Comparison of ENCODE assay signal across 13 cellular contexts in genomic region chr4:169582203-169582602, GRCh38. TPM values are rescaled to one million over a fixed set of nuclear protein-coding genes. Genes with fewer than 3 reads are reported as not detected.
DNase-seq lines count a peak whose midpoint lies in the region; ATAC-seq and TF ChIP-seq lines count a peak whose summit lies in the region.
"Had no signal": no experiment of that assay in that cellular context is flagged by ENCODE, and none has a peak within 500 bp of the region (broad histone marks: within the 10 kb centered on the region; RNA-seq: fewer than 3 reads in every experiment).

No MANE protein-coding gene starts in this region.

- H3K9me3 Mint-ChIP-seq in activated CD4-positive, alpha-beta memory T cell treated with anti-CD3 and anti-CD28 coated beads, Interleukin-2, amount 10 ng/mL, durations not matched to agents 7 days and 5 days, result no peaks in the 10 kb centered on the region
- H3K9me3 Mint-ChIP-seq in activated CD4-positive, alpha-beta memory T cell treated with anti-CD3 and anti-CD28 coated beads for 36 hours, result no peaks in the 10 kb centered on the region
- H3K9me3 Mint-ChIP-seq in chondrocyte (ENCODE audit: low read depth) (no peaks in the 10 kb centered on the region), endothelial cell (ENCODE audit: unreplicated experiment) (no peaks in the 10 kb centered on the region)
- H3K9me3 Mint-ChIP-seq: activated CD8-positive, alpha-beta T cell treated with anti-CD3 and anti-CD28 coated beads for 36 hours; memory B cell had no signal

- no peak for TF ChIP-seq EP300 in tibial nerve (IDR thresholded peaks at IDR 0.05)

- peak overlapping the region; percentile 59 to 83 (median 72) for H3K27ac ChIP-seq in tibial nerve
- H3K27ac ChIP-seq: tibial artery had no signal

- H3K4me3 ChIP-seq in tibial nerve, result no peak overlapping the region
- H3K4me3 ChIP-seq: tibial artery had no signal

- peaks cover 7% of the 10 kb centered on the region for H3K4me1 Mint-ChIP-seq in activated CD4-positive, alpha-beta memory T cell treated with anti-CD3 and anti-CD28 coated beads, Interleukin-2, amount 10 ng/mL, durations not matched to agents 7 days and 5 days
- H3K4me1 Mint-ChIP-seq in activated CD4-positive, alpha-beta memory T cell treated with anti-CD3 and anti-CD28 coated beads for 36 hours (ENCODE audit: low read depth), result no peaks in the 10 kb centered on the region
- H3K4me1 Mint-ChIP-seq in chondrocyte (ENCODE audit: low read depth), result peaks cover 11% of the 10 kb centered on the region
- no peaks in the 10 kb centered on the region for H3K4me1 Mint-ChIP-seq in endothelial cell (ENCODE audit: unreplicated experiment)
- H3K4me1 Mint-ChIP-seq: memory B cell had no signal

- ATAC-seq in GM21717 (IDR thresholded peaks at IDR 0.05; ENCODE audit: unreplicated experiment) (peak; percentile 94), HG03175 (IDR thresholded peaks at IDR 0.05; ENCODE audit: unreplicated experiment) (peak; percentile 70)
- ATAC-seq: activated CD8-positive, alpha-beta T cell treated with anti-CD3 and anti-CD28 coated beads for 36 hours had no signal

- DNase-seq in activated CD4-positive, alpha-beta memory T cell treated with anti-CD3 and anti-CD28 coated beads, Interleukin-2, amount 10 ng/mL, durations not matched to agents 7 days and 5 days, result no peak
- DNase-seq in activated CD4-positive, alpha-beta memory T cell treated with anti-CD3 and anti-CD28 coated beads for 36 hours, result no peak
- DNase-seq in tibial nerve (ENCODE audit: low spot score in 2 of 2) (no peak), chondrocyte (ENCODE audit: low spot score) (no peak), endothelial cell (ENCODE audit: low spot score) (no peak), kidney tubule cell (ENCODE audit: low spot score) (no peak)
- DNase-seq: 8988T; activated CD8-positive, alpha-beta T cell treated with anti-CD3 and anti-CD28 coated beads for 36 hours; NCI-H187 treated with DMSO at 0.1 percent for 48 hours; tibial artery had no signal

- no peaks in the 10 kb centered on the region for H3K27me3 ChIP-seq in tibial nerve
- H3K27me3 ChIP-seq: tibial artery had no signal

- POLR2A ChIA-PET in activated CD4-positive, alpha-beta memory T cell treated with anti-CD3 and anti-CD28 coated beads, Interleukin-2, amount 10 ng/mL, durations not matched to agents 7 days and 5 days (lab: Charles Lee), result no interaction called here
- POLR2A ChIA-PET in activated CD4-positive, alpha-beta memory T cell treated with anti-CD3 and anti-CD28 coated beads for 36 hours (lab: Charles Lee), result no interaction called here

- 78 to 81% methylated on average over 2 of the region's 2 CpGs for WGBS in tibial nerve, 2 donors

- H3K9me3 ChIP-seq in tibial nerve, result no peaks in the 10 kb centered on the region
- H3K9me3 ChIP-seq: tibial artery had no signal

- H3K4me1 ChIP-seq in tibial nerve, result peaks cover 0 to 21% (median 9%) of the 10 kb centered on the region in 4 donors
- H3K4me1 ChIP-seq: tibial artery had no signal

- H3K36me3 ChIP-seq in tibial nerve, result peaks cover 0 to 32% (median 0%) of the 10 kb centered on the region in 3 donors

- CTCF ChIA-PET in activated CD4-positive, alpha-beta memory T cell treated with anti-CD3 and anti-CD28 coated beads, Interleukin-2, amount 10 ng/mL, durations not matched to agents 7 days and 5 days (lab: Charles Lee), result no interaction called here
- CTCF ChIA-PET in activated CD4-positive, alpha-beta memory T cell treated with anti-CD3 and anti-CD28 coated beads for 36 hours (lab: Charles Lee), result no interaction called here

- peaks cover 12% of the 10 kb centered on the region for H3K36me3 Mint-ChIP-seq in activated CD4-positive, alpha-beta memory T cell treated with anti-CD3 and anti-CD28 coated beads, Interleukin-2, amount 10 ng/mL, durations not matched to agents 7 days and 5 days (ENCODE audit: low read depth)
- peaks cover 13% of the 10 kb centered on the region for H3K36me3 Mint-ChIP-seq in activated CD4-positive, alpha-beta memory T cell treated with anti-CD3 and anti-CD28 coated beads for 36 hours
- H3K36me3 Mint-ChIP-seq in chondrocyte (ENCODE audit: low read depth) (peaks cover 9% of the 10 kb centered on the region), endothelial cell (ENCODE audit: low read depth, unreplicated experiment) (no peaks in the 10 kb centered on the region)

- no peak for TF ChIP-seq CTCF in tibial nerve (IDR thresholded peaks at IDR 0.05)
- TF ChIP-seq CTCF in chondrocyte (IDR thresholded peaks at IDR 0.05), result no peak
- no peak for TF ChIP-seq CTCF in endothelial cell (IDR thresholded peaks at IDR 0.05; ENCODE audit: unreplicated experiment)

- intact Hi-C loops in activated CD4-positive, alpha-beta memory T cell treated with anti-CD3 and anti-CD28 coated beads for 36 hours (cut with micrococcal nuclease), result no loop called here

- peak overlapping the region; percentile 17 for H3K27ac Mint-ChIP-seq in activated CD4-positive, alpha-beta memory T cell treated with anti-CD3 and anti-CD28 coated beads, Interleukin-2, amount 10 ng/mL, durations not matched to agents 7 days and 5 days
- H3K27ac Mint-ChIP-seq in activated CD4-positive, alpha-beta memory T cell treated with anti-CD3 and anti-CD28 coated beads for 36 hours, result no peak overlapping the region
- H3K27ac Mint-ChIP-seq in chondrocyte (ENCODE audit: unreplicated experiment) (no peak overlapping the region), endothelial cell (ENCODE audit: unreplicated experiment) (no peak overlapping the region)
- H3K27ac Mint-ChIP-seq: activated CD8-positive, alpha-beta T cell treated with anti-CD3 and anti-CD28 coated beads for 36 hours; memory B cell had no signal

- TF ChIP-seq POLR2A in tibial nerve (IDR thresholded peaks at IDR 0.05), result no peak

- no peaks in the 10 kb centered on the region for H3K27me3 Mint-ChIP-seq in activated CD4-positive, alpha-beta memory T cell treated with anti-CD3 and anti-CD28 coated beads, Interleukin-2, amount 10 ng/mL, durations not matched to agents 7 days and 5 days
- H3K27me3 Mint-ChIP-seq in activated CD4-positive, alpha-beta memory T cell treated with anti-CD3 and anti-CD28 coated beads for 36 hours, result no peaks in the 10 kb centered on the region
- H3K27me3 Mint-ChIP-seq in chondrocyte (ENCODE audit: low read depth), result no peaks in the 10 kb centered on the region
- no peaks in the 10 kb centered on the region for H3K27me3 Mint-ChIP-seq in endothelial cell (ENCODE audit: unreplicated experiment)
- H3K27me3 Mint-ChIP-seq: activated CD8-positive, alpha-beta T cell treated with anti-CD3 and anti-CD28 coated beads for 36 hours; memory B cell had no signal

- H3K4me3 Mint-ChIP-seq in activated CD4-positive, alpha-beta memory T cell treated with anti-CD3 and anti-CD28 coated beads, Interleukin-2, amount 10 ng/mL, durations not matched to agents 7 days and 5 days, result no peak overlapping the region
- H3K4me3 Mint-ChIP-seq in activated CD4-positive, alpha-beta memory T cell treated with anti-CD3 and anti-CD28 coated beads for 36 hours, result no peak overlapping the region
- H3K4me3 Mint-ChIP-seq in chondrocyte (ENCODE audit: unreplicated experiment), result no peak overlapping the region
- H3K4me3 Mint-ChIP-seq in endothelial cell (ENCODE audit: unreplicated experiment), result no peak overlapping the region
- H3K4me3 Mint-ChIP-seq: activated CD8-positive, alpha-beta T cell treated with anti-CD3 and anti-CD28 coated beads for 36 hours; memory B cell had no signal

RNA-seq across cellular contexts. Expression of gene NEK1, which starts 30.2 kb away (rescaled TPM):
- 10 to 100 TPM; 14.6 to 14.8 TPM for total RNA-seq in activated CD4-positive, alpha-beta memory T cell treated with anti-CD3 and anti-CD28 coated beads, Interleukin-2, amount 10 ng/mL, durations not matched to agents 7 days and 5 days
- total RNA-seq in activated CD4-positive, alpha-beta memory T cell treated with anti-CD3 and anti-CD28 coated beads for 36 hours, result 10 to 100 TPM; 10.7 to 11.4 TPM
- total RNA-seq in tibial nerve (100 to 1,000 TPM in 1 of 4 donors, 10 to 100 TPM in 3; 66.9 to 100 (median 90.5) TPM), chondrocyte (13.7 to 20.7 TPM (median 14.6 TPM) in 3 replicates), endothelial cell (ENCODE audit: unreplicated experiment) (12.5 TPM)

RNA-seq across cellular contexts. Expression of gene CLCN3, which starts 38.2 kb away (rescaled TPM):
- 10 to 100 TPM; 24.5 to 26.4 TPM for total RNA-seq in activated CD4-positive, alpha-beta memory T cell treated with anti-CD3 and anti-CD28 coated beads, Interleukin-2, amount 10 ng/mL, durations not matched to agents 7 days and 5 days
- total RNA-seq in activated CD4-positive, alpha-beta memory T cell treated with anti-CD3 and anti-CD28 coated beads for 36 hours, result 10 to 100 TPM; 17.3 to 18.6 TPM
- 10 to 100 TPM; 28.8 to 45.4 (median 37.7) TPM for total RNA-seq in tibial nerve
- 34.7 to 47.3 TPM (median 36.5 TPM) in 3 replicates for total RNA-seq in chondrocyte
- 58.0 TPM for total RNA-seq in endothelial cell (ENCODE audit: unreplicated experiment)
